Comparison of ENCODE assay signal across 8 cellular contexts in the genomic region with DNA sequence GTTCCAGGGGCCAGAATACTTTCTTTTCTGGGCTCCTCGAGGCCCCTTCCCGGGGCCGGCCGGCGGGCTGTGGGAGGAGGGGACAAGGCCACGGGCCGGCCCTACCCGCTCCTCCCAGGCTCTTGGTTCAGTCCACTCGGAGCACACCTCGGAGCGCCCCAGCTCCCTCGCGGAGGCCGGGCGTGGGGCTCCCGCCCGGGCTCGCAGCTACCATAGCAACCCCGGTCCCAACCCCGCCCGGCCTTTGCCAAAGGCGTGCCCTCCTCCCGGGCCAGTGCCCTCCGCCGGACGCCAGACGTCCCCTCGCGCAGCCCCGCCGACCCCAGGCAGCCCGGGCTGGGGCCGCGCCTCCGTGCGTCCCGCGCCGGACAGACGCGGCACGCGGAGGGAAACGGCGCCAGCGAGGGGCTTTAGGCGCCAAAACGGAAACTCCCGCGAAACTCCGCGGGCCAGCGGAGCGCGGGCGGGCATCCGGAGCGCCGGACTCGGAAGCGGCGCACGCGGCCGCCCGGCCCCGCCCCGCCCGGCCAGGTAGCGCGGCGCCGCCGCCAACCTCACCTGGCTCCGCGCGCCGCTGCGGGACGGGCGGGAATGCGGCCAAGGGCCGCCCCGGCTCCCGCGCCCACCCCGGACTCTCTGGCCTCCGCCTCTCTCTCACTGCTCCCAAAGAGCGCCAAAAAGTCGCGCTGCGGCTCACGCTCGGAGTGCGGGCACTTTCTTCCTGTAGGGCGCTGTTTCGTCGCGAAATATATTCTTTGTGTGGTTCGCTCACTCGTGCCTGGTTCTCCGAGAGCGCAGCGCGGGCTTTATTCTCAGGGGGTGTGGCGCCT. TPM values are rescaled to one million over a fixed set of nuclear protein-coding genes. Genes with fewer than 3 reads are reported as not detected.
DNase-seq lines count a peak whose midpoint lies in the region; ATAC-seq and TF ChIP-seq lines count a peak whose summit lies in the region.

No MANE protein-coding gene starts in this region.

- H3K4me2 ChIP-seq in DND-41 (ENCODE audit: insufficient read depth, low read length), result peak overlapping the region; percentile 72

- H2AFZ ChIP-seq in DND-41 (ENCODE audit: low read depth, low read length), result peak overlapping the region; percentile 80

- WGBS in HUES64, result under 1% methylated on average over 106 of the region's 106 CpGs

- H3K9me3 ChIP-seq in DND-41 (ENCODE audit: insufficient read depth, low read length, severe bottlenecking) (no peaks in the 10 kb centered on the region), HUES64 (ENCODE audit: insufficient read depth, low read depth, low read length) (no peaks in the 10 kb centered on the region), SJSA1 (replicated peaks) (no peaks in the 10 kb centered on the region)

- no peaks in the 10 kb centered on the region for H3K9me3 Mint-ChIP-seq in activated naive CD8-positive, alpha-beta T cell treated with anti-CD3 and anti-CD28 coated beads for 36 hours

- H3K4me3 ChIP-seq in DND-41 (ENCODE audit: low read depth in 1 of 2, low read length in 2 of 2), result peak overlapping the region; percentile 70 to 78
- peak overlapping the region; percentile 66 for H3K4me3 ChIP-seq in HUES64 (ENCODE audit: low read length)
- H3K4me3 ChIP-seq in SJSA1, result peak overlapping the region; percentile 31

- H3K4me1 ChIP-seq in DND-41 (ENCODE audit: insufficient read depth, low read length), result peaks cover 55% of the 10 kb centered on the region
- H3K4me1 ChIP-seq in HUES64 (ENCODE audit: insufficient read depth, low read length), result 0 out of 2 replicates have a peak, but pooled peaks cover 3% of the 10 kb centered on the region
- peaks cover 11% of the 10 kb centered on the region for H3K4me1 ChIP-seq in SJSA1 (replicated peaks)

- peak overlapping the region; percentile 94 for H3K27ac ChIP-seq in DND-41 (ENCODE audit: low read length)
- H3K27ac ChIP-seq in HUES64 (ENCODE audit: low read depth, low read length), result no peak overlapping the region
- no peak overlapping the region for H3K27ac ChIP-seq in SJSA1

- ATAC-seq in DND-41 (ENCODE audit: insufficient read depth, low read depth) (peak; percentile 61), GM21526 (IDR thresholded peaks at IDR 0.05; ENCODE audit: low FRiP score, unreplicated experiment) (peak; percentile 48), left cardiac atrium (peak; percentile 89 to 98)

- H3K36me3 Mint-ChIP-seq in activated naive CD8-positive, alpha-beta T cell treated with anti-CD3 and anti-CD28 coated beads for 36 hours, result peaks cover 4% of the 10 kb centered on the region

- H3K79me2 ChIP-seq in DND-41 (ENCODE audit: insufficient read depth, low read length), result peaks cover 51% of the 10 kb centered on the region

- H4K20me1 ChIP-seq in DND-41 (ENCODE audit: insufficient read depth, low read length), result no peaks in the 10 kb centered on the region

- H3K27me3 ChIP-seq in DND-41 (ENCODE audit: insufficient read depth, low read length, poor library complexity), result no peaks in the 10 kb centered on the region
- peaks cover 45% of the 10 kb centered on the region for H3K27me3 ChIP-seq in HUES64 (ENCODE audit: insufficient read depth, low read length)
- peaks cover 49% of the 10 kb centered on the region for H3K27me3 ChIP-seq in SJSA1 (replicated peaks)

- H3K27ac Mint-ChIP-seq in activated naive CD8-positive, alpha-beta T cell treated with anti-CD3 and anti-CD28 coated beads for 36 hours, result peak overlapping the region; percentile 97

- TF ChIP-seq CTCF in DND-41 (IDR thresholded peaks at IDR 0.05; ENCODE audit: borderline replicate concordance, extremely low read depth, low read length, poor library complexity, severe bottlenecking), result peak; percentile 31

- intact Hi-C loops in left cardiac atrium (cut with DNase I), result no loop called here
- intact Hi-C loops in posterior cingulate gyrus (cut with DNase I), result no loop called here

- H3K36me3 ChIP-seq in DND-41 (ENCODE audit: insufficient read depth, low read length), result no peaks in the 10 kb centered on the region
- no peaks in the 10 kb centered on the region for H3K36me3 ChIP-seq in HUES64 (ENCODE audit: insufficient read depth, low read length)
- no peaks in the 10 kb centered on the region for H3K36me3 ChIP-seq in SJSA1

- peak; percentile 77 for DNase-seq in DND-41
- peak in 1 of 2 experiments; percentile 28 for DNase-seq in SJSA1 (ENCODE audit: low read depth in 1 of 2, low spot score in 2 of 2)
- peak; percentile 50 for DNase-seq in activated naive CD8-positive, alpha-beta T cell treated with anti-CD3 and anti-CD28 coated beads for 36 hours
- DNase-seq in left cardiac atrium, result peak; percentile 66
- DNase-seq in posterior cingulate gyrus, result peak in 8 of 10 donors; percentile 11 to 88 (median 33)
- DNase-seq in cerebellar nuclear complex (lab: John Stamatoyannopoulos, UW), result no peak

- H3K9ac ChIP-seq in DND-41 (ENCODE audit: low read depth, low read length) (peak overlapping the region; percentile 98), HUES64 (ENCODE audit: low read depth, low read length) (peak overlapping the region; percentile 81)

- H3K4me1 Mint-ChIP-seq in activated naive CD8-positive, alpha-beta T cell treated with anti-CD3 and anti-CD28 coated beads for 36 hours, result peaks cover 36% of the 10 kb centered on the region

- no peaks in the 10 kb centered on the region for H3K27me3 Mint-ChIP-seq in activated naive CD8-positive, alpha-beta T cell treated with anti-CD3 and anti-CD28 coated beads for 36 hours

- H3K4me3 Mint-ChIP-seq in activated naive CD8-positive, alpha-beta T cell treated with anti-CD3 and anti-CD28 coated beads for 36 hours, result peak overlapping the region; percentile 95

RNA-seq across cellular contexts. Expression of gene MBNL3, which starts 0.6 kb away (rescaled TPM):
- 6.8 TPM for polyA plus RNA-seq in HUES64 (2013, experiment 1 of 2)
- polyA plus RNA-seq in HUES64 (2013, experiment 2 of 2), result 7.5 TPM
- total RNA-seq in SJSA1 (2014; rRNA removed; shearing (Covaris generic)), result 0.03 and 0.11 TPM in 2 replicates
- 10 to 100 TPM; 28.6 to 33.0 TPM for total RNA-seq in activated naive CD8-positive, alpha-beta T cell treated with anti-CD3 and anti-CD28 coated beads for 36 hours
- 100 to 1,000 TPM in 1 of 2 donors, 10 to 100 TPM in 1; 74.6 to 112 TPM for total RNA-seq in left cardiac atrium

Comparison
In these comparisons a context has a peak if more than half of its experiments do, and no peak if none do; other contexts are left out.
1. DNase-seq: peak in DND-41 (single experiment), activated naive CD8-positive, alpha-beta T cell treated with anti-CD3 and anti-CD28 coated beads for 36 hours (single experiment), left cardiac atrium (single experiment) and posterior cingulate gyrus (8 of 10); none in cerebellar nuclear complex (0 of 2).
2. RNA of gene MBNL3, which starts 0.6 kb away (total RNA-seq): 74.6 to 112 TPM in left cardiac atrium and 28.6 to 33.0 TPM in activated naive CD8-positive, alpha-beta T cell treated with anti-CD3 and anti-CD28 coated beads for 36 hours; 0.03 to 0.11 TPM in SJSA1; every median in the first group is over 10 times any median in the second.
3. Peak in every context shown above with its lines, with median percentiles within 50 percentile points of each other: ATAC-seq and H3K4me3 ChIP-seq.